Comparison of ENCODE assay signal across 1 cellular context in the genomic region with DNA sequence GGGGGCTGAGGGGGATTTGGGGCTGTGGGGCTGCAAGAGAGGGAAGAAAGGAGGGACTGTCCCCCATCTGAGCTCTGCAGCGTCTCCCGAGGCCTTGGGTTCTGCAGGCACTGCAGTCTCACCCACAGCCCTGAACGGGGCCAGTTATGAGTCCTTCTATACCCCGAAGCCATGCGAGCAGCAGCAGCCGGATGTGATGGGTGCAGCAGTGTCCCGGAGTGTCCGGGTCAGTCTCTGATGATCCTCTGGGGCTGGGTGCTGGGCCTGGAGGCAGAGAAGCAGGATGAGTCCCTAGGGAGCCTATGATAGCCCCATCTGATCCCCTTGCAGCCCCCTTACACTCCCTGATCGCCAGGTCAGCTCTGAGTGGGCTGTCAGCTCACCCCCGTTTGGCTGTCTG.
TF ChIP-seq lines count a peak whose summit lies in the region.

No MANE protein-coding gene starts in this region.

TF ChIP-seq in SK-N-SH, 30 proteins besides CTCF, POLR2A, EP300 and RAD21 (continued from another document):
- TF ChIP-seq, protein P1, sequence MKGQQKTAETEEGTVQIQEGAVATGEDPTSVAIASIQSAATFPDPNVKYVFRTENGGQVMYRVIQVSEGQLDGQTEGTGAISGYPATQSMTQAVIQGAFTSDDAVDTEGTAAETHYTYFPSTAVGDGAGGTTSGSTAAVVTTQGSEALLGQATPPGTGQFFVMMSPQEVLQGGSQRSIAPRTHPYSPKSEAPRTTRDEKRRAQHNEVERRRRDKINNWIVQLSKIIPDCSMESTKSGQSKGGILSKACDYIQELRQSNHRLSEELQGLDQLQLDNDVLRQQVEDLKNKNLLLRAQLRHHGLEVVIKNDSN (IDR thresholded peaks at IDR 0.05; ENCODE audit: borderline replicate concordance, low read depth), result no peak
- TF ChIP-seq SIN3A (IDR thresholded peaks at IDR 0.05; ENCODE audit: borderline replicate concordance, low read depth, low read length), result no peak
